8 cellular contexts compared by ENCODE assay signal in the genomic region with DNA sequence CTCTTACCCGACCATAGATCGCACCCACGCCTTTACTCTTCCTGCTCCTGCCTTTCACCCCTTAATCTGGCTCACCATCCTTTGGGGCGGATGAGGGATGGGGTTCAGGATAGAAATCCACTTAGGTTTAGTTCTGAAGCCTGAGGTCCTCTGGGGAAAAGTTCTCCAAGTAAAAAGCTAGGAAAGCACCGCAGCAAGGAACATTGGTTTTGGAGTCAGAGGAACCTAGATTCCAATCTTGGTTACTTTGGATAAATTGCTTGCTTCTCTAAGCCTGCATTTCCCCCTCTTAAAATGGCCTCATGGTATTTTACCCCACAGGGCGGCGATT. TPM values are rescaled to one million over a fixed set of nuclear protein-coding genes. Genes with fewer than 3 reads are reported as not detected.
A peak's percentile ranks its signal among the peaks of the same experiment; 100 is the strongest.
DNase-seq lines count a peak whose midpoint lies in the region; ATAC-seq and TF ChIP-seq lines count a peak whose summit lies in the region.

No MANE protein-coding gene starts in this region.

- H3F3A ChIP-seq in neural cell (ENCODE audit: insufficient read depth, low read length, poor library complexity, severe bottlenecking), result no peaks in the 10 kb centered on the region

- peak overlapping the region; percentile 45 for H3K27ac Mint-ChIP-seq in chondrocyte (ENCODE audit: unreplicated experiment)

- H3K9me3 Mint-ChIP-seq in chondrocyte (ENCODE audit: low read depth), result no peaks in the 10 kb centered on the region

- no peaks in the 10 kb centered on the region for H4K20me1 ChIP-seq in neural cell (ENCODE audit: insufficient read depth)

- H3K4me3 ChIP-seq in AG09309 (ENCODE audit: control insufficient read depth, low read depth, low read length) (peak overlapping the region; percentile 91; the same call in 1 of the 2 replicates), neural cell (ENCODE audit: low read length) (peak overlapping the region; percentile 92)
- H3K4me3 ChIP-seq in Jurkat, Clone E6-1 (ENCODE audit: low read length), result peak overlapping the region; percentile 54

- no peaks in the 10 kb centered on the region for H3K9me3 ChIP-seq in neural cell (ENCODE audit: low read length)

- no peak overlapping the region for H2AFZ ChIP-seq in neural cell (ENCODE audit: low read depth, low read length)

- H3K9ac ChIP-seq in neural cell (ENCODE audit: low read length), result no peak overlapping the region

- ATAC-seq in GM19467 (IDR thresholded peaks at IDR 0.05; ENCODE audit: unreplicated experiment) (no peak), HG02610 (IDR thresholded peaks at IDR 0.05; ENCODE audit: unreplicated experiment) (no peak)

- no peaks in the 10 kb centered on the region for H3K27me3 ChIP-seq in neural cell (ENCODE audit: insufficient read depth, low read depth, low read length)

- TF ChIP-seq RAD21 in neural cell (conservative IDR thresholded peaks at IDR 0.05), result no peak

- TF ChIP-seq CTCF in AG09309 (IDR thresholded peaks at IDR 0.05; ENCODE audit: control insufficient read depth, insufficient read depth, low read depth, low read length, missing control alignments) (no peak), chondrocyte (IDR thresholded peaks at IDR 0.05) (no peak), neural cell (IDR thresholded peaks at IDR 0.05; ENCODE audit: poor library complexity, severe bottlenecking) (no peak)

- no peak overlapping the region for H3K27ac ChIP-seq in neural cell (ENCODE audit: low read length)

- H3K4me2 ChIP-seq in neural cell (ENCODE audit: low read length), result no peak overlapping the region

- peak overlapping the region; percentile 85 for H3K4me3 Mint-ChIP-seq in chondrocyte (ENCODE audit: unreplicated experiment)

- peaks cover 2% of the 10 kb centered on the region for H3K27me3 Mint-ChIP-seq in chondrocyte (ENCODE audit: low read depth)

- peaks cover 29% of the 10 kb centered on the region for H3K4me1 Mint-ChIP-seq in chondrocyte (ENCODE audit: low read depth)

- no peaks in the 10 kb centered on the region for H3K36me3 Mint-ChIP-seq in chondrocyte (ENCODE audit: low read depth)

- no peak for TF ChIP-seq EP300 in neural cell (conservative IDR thresholded peaks at IDR 0.05; ENCODE audit: poor library complexity, severe bottlenecking)

- no peak for DNase-seq in AG09309 (ENCODE audit: low read depth)
- no peak for DNase-seq in Jurkat, Clone E6-1 (ENCODE audit: low read depth, low spot score)
- no peak for DNase-seq in chondrocyte (ENCODE audit: low spot score)
- DNase-seq in DMS153 treated with DMSO at 0.1 percent for 48 hours (lab: John Stamatoyannopoulos, UW; ENCODE audit: unreplicated experiment), result no peak
- DNase-seq in NCI-H510A treated with DMSO at 0.1 percent for 48 hours (lab: John Stamatoyannopoulos, UW), result no peak

- H3K36me3 ChIP-seq in neural cell (ENCODE audit: insufficient read depth, low read length), result no peaks in the 10 kb centered on the region

- H3K9me2 ChIP-seq in neural cell (ENCODE audit: insufficient read depth, low read length), result no peaks in the 10 kb centered on the region

- H3K79me2 ChIP-seq in neural cell (replicated peaks; ENCODE audit: insufficient read depth, low read length), result peaks cover 4% of the 10 kb centered on the region

TF ChIP-seq in neural cell, 6 proteins besides CTCF, POLR2A, EP300 and RAD21:
- TF ChIP-seq EZH2 (IDR thresholded peaks at IDR 0.05; ENCODE audit: borderline replicate concordance, insufficient read depth, low read length, poor library complexity, severe bottlenecking), result no peak
- no peak for TF ChIP-seq REST (IDR thresholded peaks at IDR 0.05; ENCODE audit: borderline replicate concordance)

RNA-seq across cellular contexts. Expression of gene ASAP3, which starts 1.0 kb away (rescaled TPM):
- 10.8 TPM for polyA plus RNA-seq in Jurkat, Clone E6-1 (2012; ENCODE audit: insufficient read depth, insufficient read length)
- 21.9 to 30.8 TPM (median 27.6 TPM) in 3 replicates for total RNA-seq in chondrocyte
- 14.7 and 24.9 TPM in 2 replicates for polyA plus RNA-seq in neural cell
- 14.8 and 15.6 TPM in 2 replicates for polyA minus RNA-seq in neural cell

RNA-seq across cellular contexts. Expression of gene E2F2, which starts 46.1 kb away (rescaled TPM):
- 18.2 TPM for polyA plus RNA-seq in Jurkat, Clone E6-1 (2012; ENCODE audit: insufficient read depth, insufficient read length)
- 0.72 to 4.3 TPM (median 0.87 TPM) in 3 replicates for total RNA-seq in chondrocyte
- polyA plus RNA-seq in neural cell, result 0.16 and 0.50 TPM in 2 replicates
- polyA minus RNA-seq in neural cell, result 0.24 and 0.35 TPM in 2 replicates
